In genomic region chr3:183635431-183636220, GRCh38 we compare ENCODE assay signal across 1 cellular context.
TF ChIP-seq lines count a peak whose summit lies in the region.

KLHL24 (plus strand) TSS chr3:183635623; CDS start chr3:183650357, 14,734 bp downstream.

TF ChIP-seq in GM23338, 12 proteins besides CTCF, POLR2A, EP300 and RAD21 (continued from another document):
- TF ChIP-seq REST (IDR thresholded peaks at IDR 0.05; ENCODE audit: unreplicated experiment) (no peak), POLR2AphosphoS5 (IDR thresholded peaks at IDR 0.05; ENCODE audit: low read depth) (peak; percentile 73), NANOG (IDR thresholded peaks at IDR 0.05; ENCODE audit: borderline replicate concordance) (0 out of 2 replicates have a peak, but pooled peaks have one; percentile 8)
